In the genomic region with DNA sequence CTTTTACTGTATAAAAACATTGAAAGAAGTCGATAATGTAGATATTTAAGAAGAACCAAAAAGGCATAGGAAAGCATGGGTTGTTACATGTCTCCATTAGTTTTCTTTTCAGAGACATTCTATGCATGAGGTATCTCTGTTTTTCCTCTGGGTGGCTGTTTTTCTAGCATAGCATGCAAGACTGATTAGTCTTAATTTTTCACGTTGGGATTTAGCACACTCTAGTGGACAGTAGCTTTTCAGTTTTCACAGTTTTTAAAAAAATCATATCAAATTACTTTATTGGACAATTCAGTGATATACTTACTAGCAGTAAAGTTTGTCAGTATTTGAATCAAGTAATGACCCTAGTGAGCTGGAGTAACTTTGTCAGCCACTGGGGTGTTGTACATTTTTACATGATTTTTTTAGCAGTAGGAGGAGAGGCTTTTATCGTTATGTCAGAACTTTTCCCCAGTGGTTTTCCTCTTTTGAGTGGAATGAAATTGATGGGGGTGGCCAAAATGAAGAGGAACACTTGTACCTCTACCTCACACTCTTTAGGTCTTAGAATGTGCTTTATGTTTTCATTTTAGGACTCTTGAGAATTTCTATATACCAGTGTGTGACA, we compare ENCODE assay signal across 8 cellular contexts. TPM values are rescaled to one million over a fixed set of nuclear protein-coding genes. Genes with fewer than 3 reads are reported as not detected.
DNase-seq lines count a peak whose midpoint lies in the region; ATAC-seq and TF ChIP-seq lines count a peak whose summit lies in the region.

No MANE protein-coding gene starts in this region.

- H3K4me3 ChIP-seq in fibroblast of pulmonary artery (replicated peaks; ENCODE audit: low read depth, low read length) (no peak overlapping the region), prostate gland (no peak overlapping the region)

- TF ChIP-seq CTCF in fibroblast of pulmonary artery (IDR thresholded peaks at IDR 0.05; ENCODE audit: low read length, missing control alignments) (peak; percentile 74), prostate gland (IDR thresholded peaks at IDR 0.05) (peak in 3 of 4 experiments; percentile 52 to 80 (median 79))

- H3K9me3 ChIP-seq in prostate gland, result no peaks in the 10 kb centered on the region

- no peak overlapping the region for H3K27ac ChIP-seq in prostate gland

- ATAC-seq in GM18520 (IDR thresholded peaks at IDR 0.05; ENCODE audit: unreplicated experiment) (no peak), GM21737 (IDR thresholded peaks at IDR 0.05; ENCODE audit: unreplicated experiment) (no peak)

- H3K4me1 ChIP-seq in prostate gland (replicated peaks), result no peaks in the 10 kb centered on the region

- no peaks in the 10 kb centered on the region for H3K27me3 ChIP-seq in prostate gland (replicated peaks; ENCODE audit: insufficient read depth)

- 53% methylated on average over 3 of the region's 3 CpGs for WGBS in prostate gland

- intact Hi-C loops in prostate gland (cut with DNase I), result loop anchor here (2.0 to 10.0 kb wide), 2 partner anchors 234 to 316 kb away; a partner anchor contains a TSS

- DNase-seq in EH (ENCODE audit: low read depth) (peak; percentile 69), LoVo (ENCODE audit: low spot score) (peak; percentile 32), SIG-M5 treated with dmso at 0.1 percent for 504 hours (lab: John Stamatoyannopoulos, UW; ENCODE audit: unreplicated experiment) (peak; percentile 74), fibroblast of pulmonary artery (ENCODE audit: low read depth) (peak; percentile 84), prostate gland (ENCODE audit: low spot score) (no peak), cerebellar nuclear complex (lab: John Stamatoyannopoulos, UW) (no peak)

- H3K36me3 ChIP-seq in prostate gland, result no peaks in the 10 kb centered on the region

- no peak for TF ChIP-seq POLR2A in prostate gland (IDR thresholded peaks at IDR 0.05)

RNA-seq across cellular contexts. Expression of a gene that starts 57.2 kb away (rescaled TPM):
- total RNA-seq in prostate gland, result 10 to 100 TPM; 26.8 to 34.9 TPM

Comparison
In these comparisons a context has a peak if more than half of its experiments do, and no peak if none do; other contexts are left out.
1. DNase-seq: peak in EH (single experiment), LoVo (single experiment), SIG-M5 treated with dmso at 0.1 percent for 504 hours (single experiment) and fibroblast of pulmonary artery (single experiment); none in prostate gland (single experiment) and cerebellar nuclear complex (0 of 2).